ENCODE assay signal across 20 cellular contexts in genomic region chr1:246613131-246613758, GRCh38. TPM values are rescaled to one million over a fixed set of nuclear protein-coding genes. Genes with fewer than 3 reads are reported as not detected.
DNase-seq lines count a peak whose midpoint lies in the region; ATAC-seq, FAIRE-seq and TF ChIP-seq lines count a peak whose summit lies in the region.
"Had no signal": no experiment of that assay in that cellular context is flagged by ENCODE, and none has a peak within 500 bp of the region (broad histone marks: within the 10 kb centered on the region; RNA-seq: fewer than 3 reads in every experiment).

No MANE protein-coding gene starts in this region.

- H3K4me3 ChIP-seq in SK-N-SH (ENCODE audit: low read depth in 2 of 2, low read length in 1 of 2), result no peak overlapping the region
- H3K4me3 ChIP-seq: tibial nerve had no signal

- no peak overlapping the region for H3K4me3 Mint-ChIP-seq in brain
- no peak overlapping the region for H3K4me3 Mint-ChIP-seq in mesothelial cell of epicardium
- H3K4me3 Mint-ChIP-seq: activated CD8-positive, alpha-beta memory T cell treated with anti-CD3 and anti-CD28 coated beads, Interleukin-2, amount 10 ng/mL, durations not matched to agents 7 days and 5 days; T-helper 1 cell treated with Interleukin-12 subunit alpha and Interleukin-12 subunit beta and Interleukin-4 antibody, amounts not matched to agents 30 μg/mL and 1 μg/mL, for 36 hours had no signal

- no peak overlapping the region for H2AFZ ChIP-seq in SK-N-SH (ENCODE audit: low read depth)

- 72% methylated on average over 4 of the region's 4 CpGs for WGBS in SK-N-SH (ENCODE audit: low lambda C conversion rate)

- no peak for FAIRE-seq in RCC 7860 (lab: Jason Lieb, UNC)
- FAIRE-seq: HTR-8/SVneo had no signal

- no peaks in the 10 kb centered on the region for H3K9me2 ChIP-seq in SK-N-SH

- H3K27me3 Mint-ChIP-seq in brain (no peaks in the 10 kb centered on the region), mesothelial cell of epicardium (ENCODE audit: low read depth) (no peaks in the 10 kb centered on the region)
- H3K27me3 Mint-ChIP-seq: activated CD8-positive, alpha-beta memory T cell treated with anti-CD3 and anti-CD28 coated beads, Interleukin-2, amount 10 ng/mL, durations not matched to agents 7 days and 5 days had no signal

- TF ChIP-seq CTCF in SK-N-SH (IDR thresholded peaks at IDR 0.05) (no peak), brain (conservative IDR thresholded peaks at IDR 0.05) (no peak), mesothelial cell of epicardium (IDR thresholded peaks at IDR 0.05; ENCODE audit: unreplicated experiment) (no peak)

- H3K4me1 Mint-ChIP-seq in brain, result peaks cover 26% of the 10 kb centered on the region
- peaks cover 27% of the 10 kb centered on the region for H3K4me1 Mint-ChIP-seq in mesothelial cell of epicardium

- H3K4me2 ChIP-seq in SK-N-SH, result no peak overlapping the region

- no peaks in the 10 kb centered on the region for H4K20me1 ChIP-seq in SK-N-SH (ENCODE audit: insufficient read depth)

- DNase-seq in SK-N-SH, result no peak
- DNase-seq in COLO829 (ENCODE audit: low spot score), result peak; percentile 21
- no peak for DNase-seq in mesothelial cell of epicardium (ENCODE audit: low spot score in 2 of 2, unreplicated experiment in 2 of 2)
- DNase-seq in globus pallidus (ENCODE audit: low spot score), result no peak
- DNase-seq in dedifferentiated amniotic fluid mesenchymal stem cell (ENCODE audit: extremely low spot score), result no peak
- DNase-seq in RCC 7860 (ENCODE audit: low spot score), result no peak
- DNase-seq: activated CD8-positive, alpha-beta memory T cell treated with anti-CD3 and anti-CD28 coated beads, Interleukin-2, amount 10 ng/mL, durations not matched to agents 7 days and 5 days; DMS153; effector CD4-positive, alpha-beta T cell; NCI-H1105 treated with DMSO at 0.1 percent for 48 hours; NCI-H524; retina; SHP77; stimulated activated naive CD8-positive, alpha-beta T cell treated with anti-CD3 and anti-CD28 coated beads, Interleukin-15, Interleukin-2, amounts not matched to agents 100 U/mL and 50 U/mL, for 24 hours had no signal

- peaks cover 92% of the 10 kb centered on the region for H3K79me2 ChIP-seq in SK-N-SH (ENCODE audit: insufficient read depth)

- H3K27ac ChIP-seq in SK-N-SH (ENCODE audit: low read depth in 2 of 2, low read length in 1 of 2), result 0 out of 4 replicates have a peak overlapping the region, but pooled peaks of 1 of the 2 experiments have one; percentile 3
- H3K27ac ChIP-seq: 22Rv1, tibial nerve had no signal

- H3K36me3 ChIP-seq in SK-N-SH (replicated peaks in 1 of 2; ENCODE audit: control insufficient read depth in 1 of 2, insufficient read depth in 2 of 2, low read length in 1 of 2), result no peaks in the 10 kb centered on the region
- H3K36me3 ChIP-seq: tibial nerve had no signal

- H3F3A ChIP-seq in SK-N-SH (replicated peaks; ENCODE audit: insufficient read depth), result peaks cover 23% of the 10 kb centered on the region

- no peak for ATAC-seq in SK-N-SH treated with all-trans-retinoic acid at 6 μM for 48 hours
- ATAC-seq: activated CD8-positive, alpha-beta memory T cell treated with anti-CD3 and anti-CD28 coated beads, Interleukin-2, amount 10 ng/mL, durations not matched to agents 7 days and 5 days; stimulated activated naive CD8-positive, alpha-beta T cell treated with anti-CD3 and anti-CD28 coated beads, Interleukin-15, Interleukin-2, amounts not matched to agents 100 U/mL and 50 U/mL, for 24 hours had no signal

- no peaks in the 10 kb centered on the region for H3K27me3 ChIP-seq in SK-N-SH (ENCODE audit: insufficient read depth)
- H3K27me3 ChIP-seq: tibial nerve had no signal

- no peak overlapping the region for H3K9ac ChIP-seq in SK-N-SH

- H3K27ac Mint-ChIP-seq in brain, result peak overlapping the region in 3 of 5 experiments; percentile 36 to 83 (median 50)
- H3K27ac Mint-ChIP-seq in mesothelial cell of epicardium, result peak overlapping the region; percentile 41
- H3K27ac Mint-ChIP-seq: activated CD8-positive, alpha-beta memory T cell treated with anti-CD3 and anti-CD28 coated beads, Interleukin-2, amount 10 ng/mL, durations not matched to agents 7 days and 5 days; T-helper 1 cell treated with Interleukin-12 subunit alpha and Interleukin-12 subunit beta and Interleukin-4 antibody, amounts not matched to agents 30 μg/mL and 1 μg/mL, for 36 hours had no signal

- H3K9me3 Mint-ChIP-seq in brain (peaks cover 0 to 4% (median 0%) of the 10 kb centered on the region in 5 experiments), mesothelial cell of epicardium (no peaks in the 10 kb centered on the region)
- H3K9me3 Mint-ChIP-seq: T-helper 1 cell treated with Interleukin-12 subunit alpha and Interleukin-12 subunit beta and Interleukin-4 antibody, amounts not matched to agents 30 μg/mL and 1 μg/mL, for 36 hours had no signal

- POLR2A ChIA-PET in SK-N-SH (lab: Yijun Ruan, JAX), result no interaction called here

- H3K36me3 Mint-ChIP-seq in brain (peaks cover 13% of the 10 kb centered on the region), mesothelial cell of epicardium (peaks cover 8% of the 10 kb centered on the region)

- H3K4me1 ChIP-seq in SK-N-SH (ENCODE audit: control insufficient read depth in 1 of 2, insufficient read depth in 2 of 2, low read depth in 1 of 2, low read length in 1 of 2), result peaks cover 11 to 34% of the 10 kb centered on the region in 2 experiments; a peak in 3 of 4 replicates

- CTCF ChIA-PET in SK-N-SH (lab: Yijun Ruan, JAX), result interaction anchor here (1.1 to 1.4 kb wide), 3 partner anchors 10 to 76 kb away, joined by 3 to 5 read pairs (median 3); no protein-coding TSS in a partner anchor

- no peak for TF ChIP-seq EP300 in SK-N-SH (IDR thresholded peaks at IDR 0.05; ENCODE audit: borderline replicate concordance in 1 of 2, low read depth in 1 of 2, low read length in 1 of 2)

- H3K9me3 ChIP-seq in SK-N-SH, result no peaks in the 10 kb centered on the region
- H3K9me3 ChIP-seq: tibial nerve had no signal

- no peak for TF ChIP-seq RAD21 in SK-N-SH (IDR thresholded peaks at IDR 0.05; ENCODE audit: low read length)

TF ChIP-seq in SK-N-SH, 30 proteins besides CTCF, POLR2A, EP300 and RAD21:
- TF ChIP-seq GATA2 (CRISPR knock-in tag; IDR thresholded peaks at IDR 0.05) (0 out of 2 replicates have a peak, but pooled peaks have one; percentile 2), EZH2phosphoT487 (IDR thresholded peaks at IDR 0.05; ENCODE audit: borderline replicate concordance, low read depth) (no peak)

TF ChIP-seq in SK-N-SH treated with all-trans-retinoic acid at 6 μM for 48 hours, 23 proteins besides CTCF, POLR2A, EP300 and RAD21:
- TF ChIP-seq SNAI2 (CRISPR knock-in tag; IDR thresholded peaks at IDR 0.05), result no peak

RNA-seq across cellular contexts. Expression of gene CNST, which starts 47.0 kb away (rescaled TPM):
- 21.7 and 29.8 TPM in 2 replicates for polyA plus RNA-seq in SK-N-SH (2012; rRNA removed)
- polyA plus RNA-seq in SK-N-SH (2012; cell fraction: cytosol; rRNA removed), result 26.4 and 27.7 TPM in 2 replicates
- 34.0 and 50.1 TPM in 2 replicates for polyA plus RNA-seq in SK-N-SH (2012; cell fraction: nucleus; rRNA removed)
- polyA plus RNA-seq in brain (ENCODE audit: insufficient read depth, low read depth, low replicate concordance), result 12.7 TPM
- total RNA-seq in mesothelial cell of epicardium, result 18.0 to 21.1 TPM (median 21.0 TPM) in 3 replicates

RNA-seq across cellular contexts. Expression of gene TFB2M, which starts 47.2 kb away (rescaled TPM):
- polyA plus RNA-seq in SK-N-SH (2012; rRNA removed) (17.3 and 26.2 TPM in 2 replicates), brain (ENCODE audit: insufficient read depth, low read depth, low replicate concordance) (4.3 TPM)
- polyA plus RNA-seq in SK-N-SH (2012; cell fraction: cytosol; rRNA removed), result 29.0 and 40.0 TPM in 2 replicates
- polyA plus RNA-seq in SK-N-SH (2012; cell fraction: nucleus; rRNA removed), result 13.5 and 23.2 TPM in 2 replicates
- 12.1 to 12.7 TPM (median 12.7 TPM) in 3 replicates for total RNA-seq in mesothelial cell of epicardium
